Comparison of ENCODE assay signal across 11 cellular contexts in the genomic region with DNA sequence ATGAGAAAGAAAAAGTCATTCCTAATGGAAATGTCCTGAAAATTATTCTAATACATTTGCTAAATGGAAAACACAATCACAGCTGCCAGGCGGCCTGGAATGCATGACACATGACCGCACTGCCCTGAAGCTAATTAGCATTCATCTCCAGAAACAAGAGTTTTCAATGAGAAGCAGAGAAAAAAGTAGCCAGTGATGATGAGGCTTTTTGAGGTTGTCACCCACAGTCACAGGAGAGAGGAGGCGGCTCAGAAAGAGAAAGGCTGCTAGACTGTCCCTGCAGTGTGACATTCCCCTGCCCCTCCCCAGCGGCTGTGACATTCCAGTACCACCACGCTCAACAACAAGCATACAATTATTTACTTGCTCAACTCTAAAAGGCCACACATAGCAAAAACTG.
DNase-seq lines count a peak whose midpoint lies in the region; ATAC-seq and TF ChIP-seq lines count a peak whose summit lies in the region.
"Had no signal": no experiment of that assay in that cellular context is flagged by ENCODE, and none has a peak within 500 bp of the region (broad histone marks: within the 10 kb centered on the region; RNA-seq: fewer than 3 reads in every experiment).

No MANE protein-coding gene starts in this region.

- H3K9me3 ChIP-seq in vagina: peaks cover 3% of the 10 kb centered on the region

- peak; percentile 73 for DNase-seq in H4 (ENCODE audit: low spot score)
- DNase-seq in T1000 (lab: John Stamatoyannopoulos, UW): peak; percentile 6
- peak; percentile 51 to 77 for DNase-seq in foreskin keratinocyte
- peak; percentile 27 for DNase-seq in retinal pigment epithelial cell (ENCODE audit: low read depth)
- no peak for DNase-seq in glomerular visceral epithelial cell (ENCODE audit: extremely low spot score)
- DNase-seq in DMS53 treated with DMSO at 0.1 percent for 48 hours (lab: John Stamatoyannopoulos, UW; ENCODE audit: unreplicated experiment): no peak
- DNase-seq in vagina (ENCODE audit: extremely low spot score in 2 of 2): no peak
- DNase-seq in ureter (ENCODE audit: low spot score): no peak
- DNase-seq: cortex of kidney, NCI-H2081 had no signal

- H3K36me3 ChIP-seq in vagina: peaks cover 0 to 5% of the 10 kb centered on the region in 2 donors

- intact Hi-C loops in vagina (cut with DNase I): no loop called here

- peak overlapping the region; percentile 55 for H3K4me3 ChIP-seq in retinal pigment epithelial cell (ENCODE audit: low read length)
- H3K4me3 ChIP-seq in vagina: no peak overlapping the region

- H3K27ac ChIP-seq in foreskin keratinocyte (no peak overlapping the region), vagina (no peak overlapping the region)
- H3K27ac ChIP-seq: VCaP had no signal

- no peak for TF ChIP-seq POLR2A in vagina (IDR thresholded peaks at IDR 0.05)

- H3K4me1 ChIP-seq in foreskin keratinocyte: no peaks in the 10 kb centered on the region
- H3K4me1 ChIP-seq in vagina: no peaks in the 10 kb centered on the region

- ATAC-seq in foreskin keratinocyte: peak; percentile 92

- TF ChIP-seq CTCF in foreskin keratinocyte (conservative IDR thresholded peaks at IDR 0.05) (no peak), retinal pigment epithelial cell (conservative IDR thresholded peaks at IDR 0.05; ENCODE audit: low read depth, low read length) (no peak), vagina (IDR thresholded peaks at IDR 0.05) (no peak)

- H3K27me3 ChIP-seq in foreskin keratinocyte: no peaks in the 10 kb centered on the region
- no peaks in the 10 kb centered on the region for H3K27me3 ChIP-seq in vagina

Comparison
In these comparisons a context has a peak if more than half of its experiments do, and no peak if none do; other contexts are left out.
1. DNase-seq: peak in H4 (single experiment), T1000 (single experiment), foreskin keratinocyte (2 of 2) and retinal pigment epithelial cell (single experiment); none in glomerular visceral epithelial cell (single experiment), DMS53 treated with DMSO at 0.1 percent for 48 hours (single experiment), vagina (0 of 2) and ureter (single experiment).